Comparison of ENCODE assay signal across 18 cellular contexts in the genomic region with DNA sequence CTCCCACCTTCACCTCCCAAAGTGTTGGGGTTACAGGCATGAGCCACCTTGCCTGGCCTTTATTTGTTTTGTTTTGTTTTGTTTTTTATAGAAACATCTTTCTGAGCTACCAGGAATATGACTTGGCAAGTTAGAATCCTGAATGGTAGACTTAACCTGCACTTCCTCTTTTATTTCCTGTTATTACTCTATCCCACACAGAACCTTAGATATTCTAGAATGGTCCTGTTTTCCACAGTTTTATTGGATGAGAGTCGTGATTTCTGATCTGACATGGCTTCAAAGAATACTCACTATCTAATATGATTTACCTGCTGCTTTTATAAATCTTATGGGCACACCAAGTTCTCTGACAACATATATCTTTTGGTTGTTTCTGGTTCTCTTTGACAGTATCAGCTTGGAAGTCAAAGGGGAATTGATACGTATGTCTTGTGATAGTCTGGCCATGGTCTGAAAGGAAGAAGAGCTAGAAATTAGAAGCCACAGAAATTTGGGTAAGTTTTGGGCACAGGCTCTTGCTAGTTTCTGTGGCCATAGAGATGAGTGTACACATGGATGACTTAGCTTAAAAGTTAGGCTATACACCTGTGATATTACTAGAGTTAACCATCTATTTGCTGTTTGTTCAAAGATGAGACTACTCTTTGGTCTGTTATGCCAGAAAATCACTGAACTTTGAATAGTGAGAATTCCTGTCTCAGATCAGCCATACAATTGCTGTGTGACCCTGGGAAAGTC. TPM values are rescaled to one million over a fixed set of nuclear protein-coding genes. Genes with fewer than 3 reads are reported as not detected.
DNase-seq lines count a peak whose midpoint lies in the region; ATAC-seq and TF ChIP-seq lines count a peak whose summit lies in the region.
"Had no signal": no experiment of that assay in that cellular context is flagged by ENCODE, and none has a peak within 500 bp of the region (broad histone marks: within the 10 kb centered on the region; RNA-seq: fewer than 3 reads in every experiment).

No MANE protein-coding gene starts in this region.

- ATAC-seq in HG02623 (IDR thresholded peaks at IDR 0.05; ENCODE audit: unreplicated experiment) (peak; percentile 16), HG03460 (IDR thresholded peaks at IDR 0.05; ENCODE audit: unreplicated experiment) (peak; percentile 27)
- no peak for ATAC-seq in stimulated activated memory B cell treated with anti-CD40 and anti-IgM and Interleukin-4, amounts not matched to agents 10 μg/mL and 1 μg/mL and 100 μg/mL, for 72 hours
- ATAC-seq: A549, lower lobe of right lung had no signal

- peaks cover 6% of the 10 kb centered on the region for H3K4me1 ChIP-seq in A673 (ENCODE audit: insufficient read depth, low read length, poor library complexity, severe bottlenecking)
- peaks cover 4% of the 10 kb centered on the region in 2 donors for H3K4me1 ChIP-seq in thyroid gland
- H3K4me1 ChIP-seq: A549 had no signal

- 73 to 74% methylated on average over 2 of the region's 2 CpGs for WGBS in thyroid gland, 2 donors

- H3K9me3 Mint-ChIP-seq in stimulated activated memory B cell treated with anti-CD40 and anti-IgM and Interleukin-4, amounts not matched to agents 10 μg/mL and 1 μg/mL and 100 μg/mL, for 72 hours, result no peaks in the 10 kb centered on the region

- no peak overlapping the region for H3K4me3 ChIP-seq in A673 (ENCODE audit: low read depth, low read length, poor library complexity, severe bottlenecking)
- no peak overlapping the region for H3K4me3 ChIP-seq in thyroid gland (replicated peaks in 1 of 3)
- H3K4me3 ChIP-seq: A549, lower lobe of right lung had no signal

- intact Hi-C loops in A673 (cut with micrococcal nuclease; ENCODE audit: unreplicated experiment), result no loop called here
- intact Hi-C loops in thyroid gland (cut with DNase I), result no loop called here

- H3K27ac Mint-ChIP-seq in stimulated activated memory B cell treated with anti-CD40 and anti-IgM and Interleukin-4, amounts not matched to agents 10 μg/mL and 1 μg/mL and 100 μg/mL, for 72 hours, result peak overlapping the region; percentile 75

- DNase-seq in SKM-1 (lab: John Stamatoyannopoulos, UW; ENCODE audit: unreplicated experiment) (peak; percentile 8), SKM-1 treated with dmso at 0.1 percent for 144 hours (lab: John Stamatoyannopoulos, UW; ENCODE audit: unreplicated experiment) (no peak), A673 (ENCODE audit: low spot score) (no peak), thyroid gland (no peak), KG1 (lab: John Stamatoyannopoulos, UW) (no peak)
- DNase-seq: effector CD4-positive, alpha-beta T cell; head of caudate nucleus; lower lobe of right lung; NCI-H526; stimulated activated CD4-positive, alpha-beta T cell treated with anti-CD3 and anti-CD28 coated beads, Interleukin-4, amount 100 ng/mL, for 1 hour; substantia nigra; T-helper 1 cell had no signal

- no TSS peak for BruUV-seq in A673 (replicated peaks; lab: Mats Ljungman, UMichigan)

- H3K36me3 Mint-ChIP-seq in stimulated activated memory B cell treated with anti-CD40 and anti-IgM and Interleukin-4, amounts not matched to agents 10 μg/mL and 1 μg/mL and 100 μg/mL, for 72 hours, result no peaks in the 10 kb centered on the region

- H3K36me3 ChIP-seq in A673 (ENCODE audit: insufficient read depth, low read length, poor library complexity, severe bottlenecking) (no peaks in the 10 kb centered on the region), thyroid gland (no peaks in the 10 kb centered on the region)
- H3K36me3 ChIP-seq: lower lobe of right lung had no signal

- H3K4me3 Mint-ChIP-seq in stimulated activated memory B cell treated with anti-CD40 and anti-IgM and Interleukin-4, amounts not matched to agents 10 μg/mL and 1 μg/mL and 100 μg/mL, for 72 hours, result no peak overlapping the region

- CTCF ChIA-PET in A673 (lab: Charles Lee), result no interaction called here

- peaks cover 25% of the 10 kb centered on the region for H3K27me3 Mint-ChIP-seq in stimulated activated memory B cell treated with anti-CD40 and anti-IgM and Interleukin-4, amounts not matched to agents 10 μg/mL and 1 μg/mL and 100 μg/mL, for 72 hours

- H3K9me3 ChIP-seq in A673 (ENCODE audit: low read depth, low read length, poor library complexity, severe bottlenecking), result no peaks in the 10 kb centered on the region
- no peaks in the 10 kb centered on the region for H3K9me3 ChIP-seq in thyroid gland
- H3K9me3 ChIP-seq: lower lobe of right lung had no signal

- peaks cover 7% of the 10 kb centered on the region for H3K4me1 Mint-ChIP-seq in stimulated activated memory B cell treated with anti-CD40 and anti-IgM and Interleukin-4, amounts not matched to agents 10 μg/mL and 1 μg/mL and 100 μg/mL, for 72 hours

- no peak for TF ChIP-seq POLR2A in thyroid gland (IDR thresholded peaks at IDR 0.05)

- H3K27me3 ChIP-seq in A673 (replicated peaks; ENCODE audit: insufficient read depth, low read depth, low read length, poor library complexity) (no peaks in the 10 kb centered on the region), thyroid gland (no peaks in the 10 kb centered on the region)

- TF ChIP-seq CTCF in A673 (conservative IDR thresholded peaks at IDR 0.05; ENCODE audit: low read depth, low read length) (no peak), thyroid gland (IDR thresholded peaks at IDR 0.05) (no peak)

- POLR2A ChIA-PET in A673 (lab: Charles Lee; ENCODE audit: low non-redundant PET), result no interaction called here

- H3K27ac ChIP-seq in A673 (ENCODE audit: low read depth, low read length, poor library complexity, severe bottlenecking), result no peak overlapping the region
- H3K27ac ChIP-seq in thyroid gland, result no peak overlapping the region
- H3K27ac ChIP-seq: A549, KMS-11, lower lobe of right lung, parathyroid adenoma had no signal

RNA-seq across cellular contexts. Expression of a gene that starts 4.7 kb away (rescaled TPM):
- total RNA-seq in A673 (2021) (79.2 and 87.9 TPM in 2 replicates), thyroid gland (10 to 100 TPM; 38.7 to 73.8 (median 49.3) TPM)

RNA-seq across cellular contexts. Expression of a gene that starts 54.8 kb away (rescaled TPM):
- total RNA-seq in A673 (2021) (0.45 and 1.0 TPM in 2 replicates), thyroid gland (not detected)
- total RNA-seq: lower lobe of right lung had no signal
